15 cellular contexts compared by ENCODE assay signal in genomic region chr2:141611143-141611571, GRCh38.
A peak's percentile ranks its signal among the peaks of the same experiment; 100 is the strongest.
DNase-seq lines count a peak whose midpoint lies in the region; ATAC-seq and TF ChIP-seq lines count a peak whose summit lies in the region.
"Had no signal": no experiment of that assay in that cellular context is flagged by ENCODE, and none has a peak within 500 bp of the region (broad histone marks: within the 10 kb centered on the region; RNA-seq: fewer than 3 reads in every experiment).

No MANE protein-coding gene starts in this region.

- H3K36me3 ChIP-seq in SK-N-MC (ENCODE audit: insufficient read depth, low read length), result no peaks in the 10 kb centered on the region
- H3K36me3 ChIP-seq: stomach had no signal

- no peak for TF ChIP-seq CTCF in fibroblast of villous mesenchyme (IDR thresholded peaks at IDR 0.05; ENCODE audit: insufficient read depth, low read depth, low read length)
- no peak for TF ChIP-seq CTCF in osteocyte (IDR thresholded peaks at IDR 0.05)

- H3K27ac ChIP-seq in SK-N-MC, result no peak overlapping the region
- H3K27ac ChIP-seq: GM23248, stomach had no signal

- H3K27ac Mint-ChIP-seq in osteocyte (ENCODE audit: unreplicated experiment), result peak overlapping the region; percentile 48
- H3K27ac Mint-ChIP-seq in immature natural killer cell, result no peak overlapping the region
- H3K27ac Mint-ChIP-seq: CD14-positive monocyte; dendritic cell treated with granulocyte-macrophage colony-stimulating factor and Interleukin-4, amounts not matched to agents 40 ng/mL and 50 ng/mL, for 4 days; naive thymus-derived CD8-positive, alpha-beta T cell had no signal

- H3K4me3 Mint-ChIP-seq in osteocyte (ENCODE audit: unreplicated experiment) (peak overlapping the region; percentile 44), immature natural killer cell (no peak overlapping the region)
- H3K4me3 Mint-ChIP-seq: CD14-positive monocyte; dendritic cell treated with granulocyte-macrophage colony-stimulating factor and Interleukin-4, amounts not matched to agents 40 ng/mL and 50 ng/mL, for 4 days; naive thymus-derived CD8-positive, alpha-beta T cell had no signal

- ATAC-seq in HG03354 (IDR thresholded peaks at IDR 0.05; ENCODE audit: poor library complexity, severe bottlenecking, unreplicated experiment), result no peak
- ATAC-seq: left colon; naive thymus-derived CD8-positive, alpha-beta T cell had no signal

- H3K9ac ChIP-seq in SK-N-MC (ENCODE audit: insufficient read length), result no peak overlapping the region
- H3K9ac ChIP-seq: GM23248 had no signal

- H3K27me3 Mint-ChIP-seq in osteocyte (ENCODE audit: unreplicated experiment), result no peaks in the 10 kb centered on the region
- H3K27me3 Mint-ChIP-seq in immature natural killer cell (ENCODE audit: low read depth in 3 of 3), result peaks cover 0 to 2% (median 2%) of the 10 kb centered on the region in 3 donors
- H3K27me3 Mint-ChIP-seq: dendritic cell treated with granulocyte-macrophage colony-stimulating factor and Interleukin-4, amounts not matched to agents 40 ng/mL and 50 ng/mL, for 4 days; naive thymus-derived CD8-positive, alpha-beta T cell had no signal

- POLR2A ChIA-PET in HEK293T (lab: Yijun Ruan, JAX), result no interaction called here

- H3K36me3 Mint-ChIP-seq in osteocyte (ENCODE audit: unreplicated experiment), result no peaks in the 10 kb centered on the region
- no peaks in the 10 kb centered on the region for H3K36me3 Mint-ChIP-seq in immature natural killer cell
- H3K36me3 Mint-ChIP-seq: CD14-positive monocyte; naive thymus-derived CD8-positive, alpha-beta T cell had no signal

- no peaks in the 10 kb centered on the region; the same call in 1 of the 2 replicates for H3K9me3 ChIP-seq in SK-N-MC (ENCODE audit: low read depth, low read length)
- H3K9me3 ChIP-seq: stomach had no signal

- DNase-seq in HEK293T (ENCODE audit: extremely low spot score) (no peak), SK-N-MC (ENCODE audit: low read depth, low spot score) (no peak), fibroblast of villous mesenchyme (ENCODE audit: low read depth) (peak; percentile 27), osteocyte (ENCODE audit: extremely low spot score, unreplicated experiment) (no peak), middle frontal gyrus (ENCODE audit: extremely low spot score, low spot score) (no peak), immature natural killer cell (no peak)
- DNase-seq: activated CD4-positive, CD25-positive, alpha-beta regulatory T cell treated with anti-CD3 and anti-CD28 coated beads, Interleukin-2, amount 50 U/mL, for 72 hours; activated T-cell treated with anti-CD3 and anti-CD28 coated beads for 4 hours; GM23248; left colon; naive thymus-derived CD8-positive, alpha-beta T cell; stomach had no signal

- no peaks in the 10 kb centered on the region for H3K9me3 Mint-ChIP-seq in osteocyte (ENCODE audit: unreplicated experiment)
- H3K9me3 Mint-ChIP-seq in immature natural killer cell, result peaks cover 3 to 25% (median 12%) of the 10 kb centered on the region in 6 donors
- H3K9me3 Mint-ChIP-seq: dendritic cell treated with granulocyte-macrophage colony-stimulating factor and Interleukin-4, amounts not matched to agents 40 ng/mL and 50 ng/mL, for 4 days had no signal

- H3K4me3 ChIP-seq in SK-N-MC, result peak overlapping the region; percentile 29; the same call in 1 of the 2 replicates
- H3K4me3 ChIP-seq in fibroblast of villous mesenchyme (ENCODE audit: low read depth, low read length), result no peak overlapping the region
- H3K4me3 ChIP-seq: GM23248, stomach had no signal

- CTCF ChIA-PET in HEK293T (lab: Yijun Ruan, JAX), result no interaction called here

- H3K4me1 Mint-ChIP-seq in osteocyte (ENCODE audit: unreplicated experiment) (peaks cover 12% of the 10 kb centered on the region), immature natural killer cell (no peaks in the 10 kb centered on the region)
- H3K4me1 Mint-ChIP-seq: CD14-positive monocyte; naive thymus-derived CD8-positive, alpha-beta T cell had no signal

TF ChIP-seq in HEK293T, 16 proteins besides CTCF, POLR2A, EP300 and RAD21:
- TF ChIP-seq ZNF384 (IDR thresholded peaks at IDR 0.05), result no peak
- TF ChIP-seq SUZ12 (IDR thresholded peaks at IDR 0.05), result no peak
- no peak for TF ChIP-seq ELF4 (IDR thresholded peaks at IDR 0.05)
- 0 out of 2 replicates have a peak, but pooled peaks have one; percentile 12 for TF ChIP-seq PKNOX1 (IDR thresholded peaks at IDR 0.05)
- TF ChIP-seq CTBP1 (IDR thresholded peaks at IDR 0.05; ENCODE audit: borderline replicate concordance), result no peak
- no peak for TF ChIP-seq BHLHE40 (IDR thresholded peaks at IDR 0.05; ENCODE audit: borderline replicate concordance)
TF ChIP-seq in HEK293T: peak in this region for 1.
